In genomic region chrX:123320622-123321021, GRCh38 we compare ENCODE assay signal across 9 cellular contexts.
"Had no signal": no experiment of that assay in that cellular context is flagged by ENCODE, and none has a peak within 500 bp of the region (broad histone marks: within the 10 kb centered on the region; RNA-seq: fewer than 3 reads in every experiment).

No MANE protein-coding gene starts in this region.

- H3K4me3 Mint-ChIP-seq: GM23338, H9, HFFc6 had no signal

- H3K9me3 ChIP-seq: HAP-1 had no signal

- FAIRE-seq: H54 had no signal

- H3K27ac Mint-ChIP-seq: GM23338, H9, HFFc6 had no signal

- H3K27ac ChIP-seq: GM23248 had no signal

- H3K9me3 Mint-ChIP-seq: GM23338, HFFc6 had no signal

- H3K4me3 ChIP-seq: GM23248, GM23338, HAP-1 had no signal

- DNase-seq: GM23248, GOT3, H9, HCEC 1CT, HFFc6 had no signal

- H3K4me1 ChIP-seq: HAP-1 had no signal

- H3K36me3 ChIP-seq: HAP-1 had no signal

- ATAC-seq: GM23338, HCT116 had no signal
